10 cellular contexts compared by ENCODE assay signal in genomic region chr2:2291500-2292260, GRCh38. TPM values are rescaled to one million over a fixed set of nuclear protein-coding genes. Genes with fewer than 3 reads are reported as not detected.
A peak's percentile ranks its signal among the peaks of the same experiment; 100 is the strongest.
DNase-seq lines count a peak whose midpoint lies in the region; ATAC-seq, FAIRE-seq and TF ChIP-seq lines count a peak whose summit lies in the region.
"Had no signal": no experiment of that assay in that cellular context is flagged by ENCODE, and none has a peak within 500 bp of the region (broad histone marks: within the 10 kb centered on the region; RNA-seq: fewer than 3 reads in every experiment).

No MANE protein-coding gene starts in this region.

- no peaks in the 10 kb centered on the region for H3K36me3 Mint-ChIP-seq in progenitor cell of endocrine pancreas (ENCODE audit: insufficient read depth)
- H3K36me3 Mint-ChIP-seq in activated CD8-positive, alpha-beta memory T cell treated with anti-CD3 and anti-CD28 coated beads, Interleukin-2, amount 10 ng/mL, durations not matched to agents 7 days and 5 days, result no peaks in the 10 kb centered on the region

- WGBS in lower leg skin, 2 donors, result 53 to 62% methylated on average over 30 to 34 of the region's 37 CpGs

- H3K27ac Mint-ChIP-seq in progenitor cell of endocrine pancreas, result no peak overlapping the region
- no peak overlapping the region for H3K27ac Mint-ChIP-seq in activated CD8-positive, alpha-beta memory T cell treated with anti-CD3 and anti-CD28 coated beads, Interleukin-2, amount 10 ng/mL, durations not matched to agents 7 days and 5 days
- H3K27ac Mint-ChIP-seq: activated B cell treated with CpG ODN at 0.5 μM for 24 hours had no signal

- H3K4me1 Mint-ChIP-seq in progenitor cell of endocrine pancreas (ENCODE audit: low read depth), result no peaks in the 10 kb centered on the region
- H3K4me1 Mint-ChIP-seq in activated CD8-positive, alpha-beta memory T cell treated with anti-CD3 and anti-CD28 coated beads, Interleukin-2, amount 10 ng/mL, durations not matched to agents 7 days and 5 days, result no peaks in the 10 kb centered on the region
- H3K4me1 Mint-ChIP-seq: activated B cell treated with CpG ODN at 0.5 μM for 24 hours had no signal

- H3K4me3 Mint-ChIP-seq in progenitor cell of endocrine pancreas (ENCODE audit: low read depth), result no peak overlapping the region
- H3K4me3 Mint-ChIP-seq in activated CD8-positive, alpha-beta memory T cell treated with anti-CD3 and anti-CD28 coated beads, Interleukin-2, amount 10 ng/mL, durations not matched to agents 7 days and 5 days, result no peak overlapping the region
- H3K4me3 Mint-ChIP-seq: activated B cell treated with CpG ODN at 0.5 μM for 24 hours had no signal

- H3K27me3 Mint-ChIP-seq in progenitor cell of endocrine pancreas, result peaks cover 24% of the 10 kb centered on the region
- H3K27me3 Mint-ChIP-seq in activated CD8-positive, alpha-beta memory T cell treated with anti-CD3 and anti-CD28 coated beads, Interleukin-2, amount 10 ng/mL, durations not matched to agents 7 days and 5 days, result no peaks in the 10 kb centered on the region
- H3K27me3 Mint-ChIP-seq: activated B cell treated with CpG ODN at 0.5 μM for 24 hours had no signal

- no peak for TF ChIP-seq POLR2A in H54 (IDR thresholded peaks at IDR 0.05; ENCODE audit: low read depth, low read length)
- TF ChIP-seq POLR2A in GM18505 (IDR thresholded peaks at IDR 0.05; ENCODE audit: borderline replicate concordance, extremely low read depth, insufficient read depth, insufficient read length), result no peak
- no peak for TF ChIP-seq POLR2A in lower leg skin (IDR thresholded peaks at IDR 0.05)

- no peak for ATAC-seq in GM18505 (IDR thresholded peaks at IDR 0.05; ENCODE audit: unreplicated experiment)
- ATAC-seq in GM21390 (IDR thresholded peaks at IDR 0.05; ENCODE audit: unreplicated experiment), result no peak
- ATAC-seq in activated CD8-positive, alpha-beta memory T cell treated with anti-CD3 and anti-CD28 coated beads, Interleukin-2, amount 10 ng/mL, durations not matched to agents 7 days and 5 days, result no peak

- intact Hi-C loops in lower leg skin (cut with DNase I; ENCODE audit: low total_unique reads), result no loop called here

- H3K4me3 ChIP-seq in epithelial cell of proximal tubule (ENCODE audit: low read depth, low read length) (no peak overlapping the region), lower leg skin (ENCODE audit: low read depth, poor library complexity, severe bottlenecking) (no peak overlapping the region)

- no peaks in the 10 kb centered on the region for H3K9me3 Mint-ChIP-seq in progenitor cell of endocrine pancreas (ENCODE audit: low read depth)
- H3K9me3 Mint-ChIP-seq in activated CD8-positive, alpha-beta memory T cell treated with anti-CD3 and anti-CD28 coated beads, Interleukin-2, amount 10 ng/mL, durations not matched to agents 7 days and 5 days (ENCODE audit: low read depth), result no peaks in the 10 kb centered on the region
- H3K9me3 Mint-ChIP-seq: activated B cell treated with CpG ODN at 0.5 μM for 24 hours had no signal

- TF ChIP-seq CTCF in epithelial cell of proximal tubule (conservative IDR thresholded peaks at IDR 0.05; ENCODE audit: low read depth, low read length), result peak; percentile 21
- TF ChIP-seq CTCF in progenitor cell of endocrine pancreas (IDR thresholded peaks at IDR 0.05; ENCODE audit: unreplicated experiment), result peak; percentile 66
- no peak for TF ChIP-seq CTCF in lower leg skin (IDR thresholded peaks at IDR 0.05)

- CTCF ChIA-PET in activated CD8-positive, alpha-beta memory T cell treated with anti-CD3 and anti-CD28 coated beads, Interleukin-2, amount 10 ng/mL, durations not matched to agents 7 days and 5 days (lab: Charles Lee), result no interaction called here

- DNase-seq in H54 (ENCODE audit: insufficient read length, low spot score), result peak; percentile 19
- DNase-seq in NCI-H345 (lab: John Stamatoyannopoulos, UW), result peak; percentile 59
- no peak for DNase-seq in epithelial cell of proximal tubule (ENCODE audit: low read depth)
- peak; percentile 19 for DNase-seq in progenitor cell of endocrine pancreas (ENCODE audit: low spot score, unreplicated experiment)
- no peak for DNase-seq in lower leg skin (ENCODE audit: low spot score in 2 of 2)
- no peak for DNase-seq in activated CD8-positive, alpha-beta memory T cell treated with anti-CD3 and anti-CD28 coated beads, Interleukin-2, amount 10 ng/mL, durations not matched to agents 7 days and 5 days
- DNase-seq: activated B cell treated with CpG ODN at 0.5 μM for 24 hours; effector CD4-positive, alpha-beta T cell had no signal

- no peak for FAIRE-seq in H54 (lab: Jason Lieb, UNC)

RNA-seq across cellular contexts. Expression of gene MYT1L, which starts 39.4 kb away (rescaled TPM):
- not detected in 2 replicates for total RNA-seq in epithelial cell of proximal tubule
- total RNA-seq in progenitor cell of endocrine pancreas, result 1.2 TPM in 2 replicates
- not detected for total RNA-seq in lower leg skin
- not detected for total RNA-seq in activated CD8-positive, alpha-beta memory T cell treated with anti-CD3 and anti-CD28 coated beads, Interleukin-2, amount 10 ng/mL, durations not matched to agents 7 days and 5 days
- total RNA-seq: activated B cell treated with CpG ODN at 0.5 μM for 24 hours had no signal

Comparison
In these comparisons a context has a peak if more than half of its experiments do, and no peak if none do; other contexts are left out.
1. DNase-seq: peak in H54 (single experiment), NCI-H345 (single experiment) and progenitor cell of endocrine pancreas (single experiment); none in epithelial cell of proximal tubule (single experiment), lower leg skin (0 of 2) and activated CD8-positive, alpha-beta memory T cell treated with anti-CD3 and anti-CD28 coated beads, Interleukin-2, amount 10 ng/mL, durations not matched to agents 7 days and 5 days (single experiment).
2. CTCF ChIP-seq: peak in epithelial cell of proximal tubule (single experiment) and progenitor cell of endocrine pancreas (single experiment); none in lower leg skin (0 of 3).